18 cellular contexts compared by ENCODE assay signal in genomic region chr9:126485662-126486061, GRCh38.
"Had no signal": no experiment of that assay in that cellular context is flagged by ENCODE, and none has a peak within 500 bp of the region (broad histone marks: within the 10 kb centered on the region; RNA-seq: fewer than 3 reads in every experiment).

No MANE protein-coding gene starts in this region.

- H3K27ac Mint-ChIP-seq: T-helper 1 cell treated with Interleukin-12 subunit alpha and Interleukin-12 subunit beta and Interleukin-4 antibody, amounts not matched to agents 30 μg/mL and 1 μg/mL, for 36 hours had no signal

- DNase-seq: activated CD4-positive, alpha-beta T cell treated with anti-CD3 and anti-CD28 coated beads for 4 hours; activated CD4-positive, alpha-beta T cell treated with anti-CD3 and anti-CD28 coated beads, Interleukin-2, amount 50 U/mL, for 4 hours; activated CD8-positive, alpha-beta memory T cell treated with anti-CD3 and anti-CD28 coated beads for 24 hours; activated naive CD4-positive, alpha-beta T cell treated with anti-CD3 and anti-CD28 coated beads, Interleukin-2, amount 50 U/mL, for 16 hours; activated T-cell treated with anti-CD3 and anti-CD28 coated beads, Interleukin-2, amount 50 U/mL, for 48 hours; brain microvascular endothelial cell; MG63; MV-4-11; NCI-H1092 treated with DMSO at 0.1 percent for 48 hours; NCI-H1417 treated with DMSO at 0.1 percent for 48 hours; NCI-H1694; NCI-H2029; NCI-H510A treated with DMSO at 0.1 percent for 48 hours; NCI-H69; PC-3; SHP77 treated with DMSO at 0.1 percent for 48 hours had no signal

- H3K4me3 Mint-ChIP-seq: T-helper 1 cell treated with Interleukin-12 subunit alpha and Interleukin-12 subunit beta and Interleukin-4 antibody, amounts not matched to agents 30 μg/mL and 1 μg/mL, for 36 hours had no signal

- H3K9me3 Mint-ChIP-seq: T-helper 1 cell treated with Interleukin-12 subunit alpha and Interleukin-12 subunit beta and Interleukin-4 antibody, amounts not matched to agents 30 μg/mL and 1 μg/mL, for 36 hours had no signal

- ATAC-seq: activated CD4-positive, CD25-positive, alpha-beta regulatory T cell treated with anti-CD3 and anti-CD28 coated beads, Interleukin-2, amount 50 U/mL, for 24 hours; PC-3 had no signal
